ENCODE assay signal across 9 cellular contexts in genomic region chr9:120985759-120986353, GRCh38.
DNase-seq lines count a peak whose midpoint lies in the region; ATAC-seq, FAIRE-seq and TF ChIP-seq lines count a peak whose summit lies in the region.
"Had no signal": no experiment of that assay in that cellular context is flagged by ENCODE, and none has a peak within 500 bp of the region (broad histone marks: within the 10 kb centered on the region; RNA-seq: fewer than 3 reads in every experiment).

No MANE protein-coding gene starts in this region.

- TF ChIP-seq POLR2A in GM18505 (IDR thresholded peaks at IDR 0.05; ENCODE audit: borderline replicate concordance, extremely low read depth, insufficient read depth, insufficient read length): no peak

- H3K9me3 ChIP-seq in WERI-Rb-1 (ENCODE audit: severe bottlenecking): no peaks in the 10 kb centered on the region

- TF ChIP-seq CTCF in WERI-Rb-1 (IDR thresholded peaks at IDR 0.05; ENCODE audit: low read depth, low read length): peak; percentile 71

- DNase-seq in NCI-H2081 (lab: John Stamatoyannopoulos, UW) (peak; percentile 6 to 61), NCI-H2081 treated with DMSO at 0.1 percent for 48 hours (lab: John Stamatoyannopoulos, UW) (no peak), NCI-H1105 treated with DMSO at 0.1 percent for 48 hours (lab: John Stamatoyannopoulos, UW) (peak; percentile 54), WERI-Rb-1 (peak; percentile 47), inferior parietal cortex (ENCODE audit: extremely low spot score) (peak; percentile 64), urothelium cell line (ENCODE audit: low spot score) (peak; percentile 31)
- DNase-seq: activated naive CD8-positive, alpha-beta T cell treated with anti-CD3 and anti-CD28 coated beads, Interleukin-2, amount 10 ng/mL, durations not matched to agents 7 days and 5 days had no signal

- H3K27ac ChIP-seq in WERI-Rb-1: no peak overlapping the region

- H3K4me3 ChIP-seq in WERI-Rb-1 (ENCODE audit: low read depth, low read length): no peak overlapping the region

- H3K36me3 ChIP-seq in WERI-Rb-1: no peaks in the 10 kb centered on the region

- no peaks in the 10 kb centered on the region for H3K27me3 ChIP-seq in WERI-Rb-1 (ENCODE audit: insufficient read depth, low read depth, severe bottlenecking)

- ATAC-seq in GM18505 (IDR thresholded peaks at IDR 0.05; ENCODE audit: unreplicated experiment): no peak
- no peak for ATAC-seq in activated CD4-positive, CD25-positive, alpha-beta regulatory T cell treated with anti-CD3 and anti-CD28 coated beads, Interleukin-2, amount 50 U/mL, for 24 hours

- FAIRE-seq in urothelium cell line (lab: Jason Lieb, UNC): no peak
